12 cellular contexts compared by ENCODE assay signal in the genomic region with DNA sequence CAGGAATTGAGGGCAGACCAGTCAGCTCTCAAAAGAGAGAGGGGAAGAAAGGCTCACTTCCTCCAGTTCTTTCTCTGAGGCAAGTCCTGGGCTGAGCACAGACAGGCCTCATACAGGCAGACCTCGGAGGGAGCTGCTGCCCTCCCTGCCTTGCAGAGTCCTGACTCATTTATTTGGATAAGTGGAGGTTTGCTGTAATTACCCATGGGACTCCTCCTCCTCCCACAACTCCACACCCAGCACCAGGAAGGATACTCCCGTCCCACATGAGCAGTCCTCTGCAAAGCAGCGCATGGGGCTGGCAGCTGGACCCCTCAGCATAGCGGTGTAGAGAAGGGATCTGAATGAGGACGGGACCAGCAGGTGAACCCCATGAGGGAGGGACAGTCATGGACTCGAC. TPM values are rescaled to one million over a fixed set of nuclear protein-coding genes. Genes with fewer than 3 reads are reported as not detected.
DNase-seq lines count a peak whose midpoint lies in the region; ATAC-seq and TF ChIP-seq lines count a peak whose summit lies in the region.
"Had no signal": no experiment of that assay in that cellular context is flagged by ENCODE, and none has a peak within 500 bp of the region (broad histone marks: within the 10 kb centered on the region; RNA-seq: fewer than 3 reads in every experiment).

No MANE protein-coding gene starts in this region.

- H3K27me3 Mint-ChIP-seq in naive thymus-derived CD4-positive, alpha-beta T cell, result peaks cover 0 to 8% (median under 1%) of the 10 kb centered on the region in 5 donors

- TF ChIP-seq POLR2A in uterus (IDR thresholded peaks at IDR 0.05), result no peak

- H3K27ac Mint-ChIP-seq in naive thymus-derived CD4-positive, alpha-beta T cell, result no peak overlapping the region

- peaks cover 0 to 3% (median 0%) of the 10 kb centered on the region in 11 donors for H3K9me3 Mint-ChIP-seq in naive thymus-derived CD4-positive, alpha-beta T cell

- no peaks in the 10 kb centered on the region for H3K4me1 ChIP-seq in uterus
- H3K4me1 ChIP-seq in naive thymus-derived CD4-positive, alpha-beta T cell (ENCODE audit: control insufficient read depth in 2 of 2, insufficient read depth in 2 of 2, low read length in 2 of 2), result no peaks in the 10 kb centered on the region
- H3K4me1 ChIP-seq: parathyroid adenoma had no signal

- intact Hi-C loops in uterus (cut with DNase I; ENCODE audit: low total_unique reads), result no loop called here
- intact Hi-C loops in naive thymus-derived CD4-positive, alpha-beta T cell (cut with micrococcal nuclease), result no loop called here

- CTCF ChIA-PET in naive thymus-derived CD4-positive, alpha-beta T cell (lab: Charles Lee), result no interaction called here

- no peak overlapping the region for H3K4me3 ChIP-seq in uterus
- H3K4me3 ChIP-seq in naive thymus-derived CD4-positive, alpha-beta T cell (ENCODE audit: low read length), result no peak overlapping the region

- no peak for TF ChIP-seq CTCF in uterus (IDR thresholded peaks at IDR 0.05)

- DNase-seq in NCI-H2227 (lab: John Stamatoyannopoulos, UW; ENCODE audit: unreplicated experiment) (peak; percentile 21), NCI-H2227 treated with DMSO at 0.1 percent for 48 hours (lab: John Stamatoyannopoulos, UW) (no peak), astrocyte of the hippocampus (ENCODE audit: low read depth, low spot score) (peak; percentile 75), iris pigment epithelial cell (ENCODE audit: low read depth) (peak; percentile 87), uterus (peak; percentile 16 to 38), NCI-H82 treated with DMSO at 0.1 percent for 48 hours (lab: John Stamatoyannopoulos, UW; ENCODE audit: unreplicated experiment) (no peak)
- no peak for DNase-seq in naive thymus-derived CD4-positive, alpha-beta T cell
- DNase-seq: activated T-cell treated with anti-CD3 and anti-CD28 coated beads, Interleukin-2, amount 50 U/mL, for 1 hour; NCI-H146 had no signal

- H3K27ac ChIP-seq in uterus, result peak overlapping the region in 1 of 2 donors; percentile 69
- no peak overlapping the region for H3K27ac ChIP-seq in naive thymus-derived CD4-positive, alpha-beta T cell (ENCODE audit: low read depth, low read length)
- H3K27ac ChIP-seq: parathyroid adenoma had no signal

- H3K27me3 ChIP-seq in uterus, result no peaks in the 10 kb centered on the region
- no peaks in the 10 kb centered on the region for H3K27me3 ChIP-seq in naive thymus-derived CD4-positive, alpha-beta T cell (ENCODE audit: control insufficient read depth in 2 of 2, insufficient read depth in 2 of 2, low read length in 2 of 2)

- POLR2A ChIA-PET in naive thymus-derived CD4-positive, alpha-beta T cell (lab: Charles Lee), result no interaction called here

- H3K36me3 ChIP-seq in uterus, result no peaks in the 10 kb centered on the region
- no peaks in the 10 kb centered on the region for H3K36me3 ChIP-seq in naive thymus-derived CD4-positive, alpha-beta T cell (ENCODE audit: control insufficient read depth in 2 of 3, insufficient read depth in 3 of 3, low read length in 3 of 3)

- peaks cover 0 to 1% (median 0%) of the 10 kb centered on the region in 5 donors for H3K36me3 Mint-ChIP-seq in naive thymus-derived CD4-positive, alpha-beta T cell

- no peak overlapping the region for H3K4me3 Mint-ChIP-seq in naive thymus-derived CD4-positive, alpha-beta T cell

- ATAC-seq in HG03175 (IDR thresholded peaks at IDR 0.05; ENCODE audit: unreplicated experiment), result no peak
- no peak for ATAC-seq in naive thymus-derived CD4-positive, alpha-beta T cell

- H3K4me1 Mint-ChIP-seq in naive thymus-derived CD4-positive, alpha-beta T cell, result peaks cover 0 to 12% (median 5%) of the 10 kb centered on the region in 7 donors

- H3K9me3 ChIP-seq in uterus, result no peaks in the 10 kb centered on the region
- no peaks in the 10 kb centered on the region for H3K9me3 ChIP-seq in naive thymus-derived CD4-positive, alpha-beta T cell (ENCODE audit: control insufficient read depth in 2 of 3, low read length in 3 of 3)

RNA-seq across cellular contexts. Expression of a gene that starts 13.4 kb away (rescaled TPM):
- total RNA-seq in uterus, result not detected
- total RNA-seq in naive thymus-derived CD4-positive, alpha-beta T cell, result not detected
- not detected for polyA plus RNA-seq in naive thymus-derived CD4-positive, alpha-beta T cell
- polyA plus RNA-seq: esophagus had no signal

Comparison
In these comparisons a context has a peak if more than half of its experiments do, and no peak if none do; other contexts are left out.
1. DNase-seq: peak in NCI-H2227 (single experiment), astrocyte of the hippocampus (single experiment), iris pigment epithelial cell (single experiment) and uterus (2 of 2); none in NCI-H2227 treated with DMSO at 0.1 percent for 48 hours (single experiment), NCI-H82 treated with DMSO at 0.1 percent for 48 hours (single experiment) and naive thymus-derived CD4-positive, alpha-beta T cell (0 of 9).